9 cellular contexts compared by ENCODE assay signal in genomic region chr11:94638902-94639373, GRCh38.
A peak's percentile ranks its signal among the peaks of the same experiment; 100 is the strongest.
DNase-seq lines count a peak whose midpoint lies in the region; ATAC-seq and TF ChIP-seq lines count a peak whose summit lies in the region.
"Had no signal": no experiment of that assay in that cellular context is flagged by ENCODE, and none has a peak within 500 bp of the region (broad histone marks: within the 10 kb centered on the region; RNA-seq: fewer than 3 reads in every experiment).

No MANE protein-coding gene starts in this region.

- peak; percentile 77 for DNase-seq in GM23248
- DNase-seq in SIG-M5 (lab: John Stamatoyannopoulos, UW): peak; percentile 74
- DNase-seq in heart left ventricle: no peak
- no peak for DNase-seq in spleen
- no peak for DNase-seq in NCI-H446 treated with DMSO at 0.1 percent for 48 hours (lab: John Stamatoyannopoulos, UW)
- DNase-seq in ACHN: no peak
- no peak for DNase-seq in NCI-H526 (lab: John Stamatoyannopoulos, UW)
- DNase-seq: NCI-H774 had no signal

- peak overlapping the region; percentile 82 for H3K4me2 ChIP-seq in GM23248 (ENCODE audit: unreplicated experiment)

- peak overlapping the region; percentile 58 for H3K4me3 ChIP-seq in GM23248
- peak overlapping the region in 3 of 12 donors; percentile 5 to 15 (median 12) for H3K4me3 ChIP-seq in heart left ventricle
- peak overlapping the region in 1 of 8 donors; percentile 4 for H3K4me3 ChIP-seq in spleen

- H3K4me1 ChIP-seq in GM23248 (ENCODE audit: insufficient read depth) (peaks cover 15% of the 10 kb centered on the region), heart left ventricle (peaks cover 0 to 28% (median 13%) of the 10 kb centered on the region in 12 donors), spleen (peaks cover 5 to 26% (median 15%) of the 10 kb centered on the region in 6 donors)

- ATAC-seq in heart left ventricle: peak; percentile 54 to 76 (median 70)
- no peak for ATAC-seq in HG02610 (IDR thresholded peaks at IDR 0.05; ENCODE audit: unreplicated experiment)

- peak overlapping the region; percentile 98 for H2AFZ ChIP-seq in GM23248

- peak overlapping the region; percentile 72 for H3K27ac ChIP-seq in GM23248
- peak overlapping the region in 10 of 12 donors; percentile 9 to 86 (median 64) for H3K27ac ChIP-seq in heart left ventricle
- H3K27ac ChIP-seq in spleen: peak overlapping the region; percentile 26 to 77 (median 68)

- peak overlapping the region; percentile 66 for H3K9ac ChIP-seq in GM23248

- no peak for TF ChIP-seq POLR2A in heart left ventricle (IDR thresholded peaks at IDR 0.05)
- no peak for TF ChIP-seq POLR2A in spleen (IDR thresholded peaks at IDR 0.05)

- no peaks in the 10 kb centered on the region for H3K27me3 ChIP-seq in GM23248 (replicated peaks; ENCODE audit: insufficient read depth)
- H3K27me3 ChIP-seq in heart left ventricle: no peaks in the 10 kb centered on the region
- H3K27me3 ChIP-seq in spleen (replicated peaks in 1 of 7): no peaks in the 10 kb centered on the region

- H3K9me3 ChIP-seq in GM23248 (ENCODE audit: low read depth) (no peaks in the 10 kb centered on the region), heart left ventricle (no peaks in the 10 kb centered on the region), spleen (no peaks in the 10 kb centered on the region)

- no peaks in the 10 kb centered on the region for H4K20me1 ChIP-seq in GM23248 (ENCODE audit: insufficient read depth)

- TF ChIP-seq CTCF in heart left ventricle (IDR thresholded peaks at IDR 0.05) (no peak), spleen (IDR thresholded peaks at IDR 0.05 in 8 of 11, conservative IDR thresholded peaks at IDR 0.05 in 3 of 11) (no peak)

- intact Hi-C loops in heart left ventricle (cut with DNase I) (no loop called here), spleen (cut with DNase I; ENCODE audit: low total_unique reads) (no loop called here)

- no peaks in the 10 kb centered on the region for H3K79me2 ChIP-seq in GM23248 (ENCODE audit: insufficient read depth)

- in situ Hi-C loops in GM23248 (cut with MboI) (no loop called here), ACHN (cut with HindIII; ENCODE audit: low pct_ligation_motif_present, low pct_unique_long_range_greater_than_20kb, low sequenced_read_pairs) (no loop called here)

- H3K36me3 ChIP-seq in GM23248 (ENCODE audit: low read depth) (no peaks in the 10 kb centered on the region), heart left ventricle (no peaks in the 10 kb centered on the region), spleen (no peaks in the 10 kb centered on the region)

- no peaks in the 10 kb centered on the region for H3K9me2 ChIP-seq in GM23248 (ENCODE audit: insufficient read depth)

- H3F3A ChIP-seq in GM23248 (ENCODE audit: insufficient read depth): peaks cover 12% of the 10 kb centered on the region; the same call in 1 of the 2 replicates

- WGBS in GM23248 (ENCODE audit: low coverage in 1 of 2, low lambda C conversion rate in 2 of 2, missing lambda C conversion rate in 2 of 2), 2 experiments: 34 to 39% methylated on average over 4 of the region's 4 CpGs
- WGBS in heart left ventricle, 4 donors: 55 to 60% (median 59%) methylated on average over 4 of the region's 4 CpGs
- WGBS in spleen, 5 donors: 41 to 60% (median 42%) methylated on average over 4 of the region's 4 CpGs

Comparison
In these comparisons a context has a peak if more than half of its experiments do, and no peak if none do; other contexts are left out.
1. DNase-seq: peak in GM23248 (single experiment) and SIG-M5 (single experiment); none in heart left ventricle (0 of 5), spleen (single experiment), NCI-H446 treated with DMSO at 0.1 percent for 48 hours (single experiment), ACHN (single experiment) and NCI-H526 (0 of 2).
2. Peak in every context shown above with its lines, with median percentiles within 50 percentile points of each other: H3K27ac ChIP-seq.